In the genomic region with DNA sequence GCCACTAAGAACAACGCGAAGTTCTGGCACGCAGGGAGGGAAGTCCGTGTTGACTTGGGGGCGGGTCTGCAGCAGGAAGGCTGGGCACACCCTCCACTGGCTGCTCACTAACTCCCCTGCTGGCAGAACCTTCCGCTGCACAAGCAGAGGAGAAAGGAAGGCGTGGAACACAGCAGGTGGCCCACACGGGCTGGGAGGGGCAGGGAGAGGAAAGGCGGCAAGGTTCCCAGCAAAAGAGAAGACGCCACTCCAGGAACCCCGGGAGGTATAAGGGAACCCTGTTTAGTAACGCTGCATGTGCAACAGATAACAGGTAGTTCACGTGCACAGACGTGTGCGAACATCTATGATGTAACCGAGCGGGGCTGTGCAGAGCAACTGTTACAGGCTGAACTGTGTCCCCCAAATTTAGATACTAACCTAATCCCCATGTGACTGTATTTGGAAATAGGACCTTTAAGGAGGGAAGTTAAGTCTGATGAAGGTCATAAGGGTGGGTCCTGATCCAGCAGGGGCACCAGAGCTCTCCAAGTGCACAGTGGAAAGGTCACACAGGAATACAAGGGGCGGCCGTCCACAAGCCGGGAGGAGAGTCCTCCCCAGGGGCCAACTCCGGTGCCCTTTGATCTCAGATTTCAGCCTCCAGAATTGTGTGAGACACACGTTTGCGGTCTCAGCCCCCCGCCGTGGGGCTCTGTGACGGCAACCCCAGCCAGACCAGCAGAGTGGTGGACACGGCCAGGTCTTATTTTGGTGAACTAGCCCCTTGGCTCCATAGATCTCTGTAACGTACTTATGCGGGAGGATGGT, we compare ENCODE assay signal across 1 cellular context.
TF ChIP-seq lines count a peak whose summit lies in the region.

No MANE protein-coding gene starts in this region.

TF ChIP-seq in H1, 55 proteins besides CTCF, POLR2A, EP300 and RAD21:
- TF ChIP-seq, protein P1, sequence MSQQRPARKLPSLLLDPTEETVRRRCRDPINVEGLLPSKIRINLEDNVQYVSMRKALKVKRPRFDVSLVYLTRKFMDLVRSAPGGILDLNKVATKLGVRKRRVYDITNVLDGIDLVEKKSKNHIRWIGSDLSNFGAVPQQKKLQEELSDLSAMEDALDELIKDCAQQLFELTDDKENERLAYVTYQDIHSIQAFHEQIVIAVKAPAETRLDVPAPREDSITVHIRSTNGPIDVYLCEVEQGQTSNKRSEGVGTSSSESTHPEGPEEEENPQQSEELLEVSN (IDR thresholded peaks at IDR 0.05) = 0 out of 2 replicates have a peak, but pooled peaks have one; percentile 33
- TF ChIP-seq, protein P2, sequence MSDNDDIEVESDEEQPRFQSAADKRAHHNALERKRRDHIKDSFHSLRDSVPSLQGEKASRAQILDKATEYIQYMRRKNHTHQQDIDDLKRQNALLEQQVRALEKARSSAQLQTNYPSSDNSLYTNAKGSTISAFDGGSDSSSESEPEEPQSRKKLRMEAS (IDR thresholded peaks at IDR 0.05) = peak; percentile 35; the same call in 1 of the 2 replicates
